In genomic region chr2:30867385-30867784, GRCh38 we compare ENCODE assay signal across 13 cellular contexts.
"Had no signal": no experiment of that assay in that cellular context is flagged by ENCODE, and none has a peak within 500 bp of the region (broad histone marks: within the 10 kb centered on the region; RNA-seq: fewer than 3 reads in every experiment).

No MANE protein-coding gene starts in this region.

- H3K27ac Mint-ChIP-seq: activated CD4-positive, alpha-beta memory T cell treated with anti-CD3 and anti-CD28 coated beads for 36 hours; activated naive CD4-positive, alpha-beta T cell treated with anti-CD3 and anti-CD28 coated beads, Interleukin-2, amount 10 ng/mL, durations not matched to agents 7 days and 5 days; activated T-cell treated with anti-CD3 and anti-CD28 coated beads, Interleukin-2, amount 50 U/mL, for 24 hours; endodermal cell had no signal

- H3K36me3 ChIP-seq: gastrocnemius medialis, pancreas, stomach, upper lobe of left lung had no signal

- H3K4me3 Mint-ChIP-seq: activated CD4-positive, alpha-beta memory T cell treated with anti-CD3 and anti-CD28 coated beads for 36 hours; activated naive CD4-positive, alpha-beta T cell treated with anti-CD3 and anti-CD28 coated beads, Interleukin-2, amount 10 ng/mL, durations not matched to agents 7 days and 5 days; activated T-cell treated with anti-CD3 and anti-CD28 coated beads, Interleukin-2, amount 50 U/mL, for 24 hours; endodermal cell; naive B cell had no signal

- DNase-seq: activated CD4-positive, alpha-beta memory T cell treated with anti-CD3 and anti-CD28 coated beads for 36 hours; activated naive CD4-positive, alpha-beta T cell treated with anti-CD3 and anti-CD28 coated beads, Interleukin-2, amount 10 ng/mL, durations not matched to agents 7 days and 5 days; activated T-cell treated with anti-CD3 and anti-CD28 coated beads, Interleukin-2, amount 50 U/mL, for 24 hours; endodermal cell; erythroblast; gastrocnemius medialis; mammary epithelial cell; naive B cell; pancreas; stomach; testis; upper lobe of left lung had no signal

- H3K9me3 Mint-ChIP-seq: activated CD4-positive, alpha-beta memory T cell treated with anti-CD3 and anti-CD28 coated beads for 36 hours; activated naive CD4-positive, alpha-beta T cell treated with anti-CD3 and anti-CD28 coated beads, Interleukin-2, amount 10 ng/mL, durations not matched to agents 7 days and 5 days; activated T-cell treated with anti-CD3 and anti-CD28 coated beads, Interleukin-2, amount 50 U/mL, for 24 hours; endodermal cell had no signal

- H3K4me1 ChIP-seq: pancreas, stomach, testis had no signal

- H3K27me3 ChIP-seq: gastrocnemius medialis, pancreas, stomach, testis, upper lobe of left lung had no signal

- H3K27ac ChIP-seq: gastrocnemius medialis, pancreas, stomach, testis, upper lobe of left lung had no signal

- H3K36me3 Mint-ChIP-seq: activated CD4-positive, alpha-beta memory T cell treated with anti-CD3 and anti-CD28 coated beads for 36 hours; activated naive CD4-positive, alpha-beta T cell treated with anti-CD3 and anti-CD28 coated beads, Interleukin-2, amount 10 ng/mL, durations not matched to agents 7 days and 5 days; naive B cell had no signal

- ATAC-seq: gastrocnemius medialis, pancreas, sciatic nerve had no signal

- H3K4me3 ChIP-seq: gastrocnemius medialis, pancreas, stomach, testis, upper lobe of left lung had no signal

- H3K9me3 ChIP-seq: gastrocnemius medialis, pancreas, stomach, testis, upper lobe of left lung had no signal
